ENCODE assay signal across 24 cellular contexts in genomic region chr5:1948111-1948510, GRCh38.
DNase-seq lines count a peak whose midpoint lies in the region; ATAC-seq and TF ChIP-seq lines count a peak whose summit lies in the region.
"Had no signal": no experiment of that assay in that cellular context is flagged by ENCODE, and none has a peak within 500 bp of the region (broad histone marks: within the 10 kb centered on the region; RNA-seq: fewer than 3 reads in every experiment).

No MANE protein-coding gene starts in this region.

- no peak overlapping the region for H4K5ac ChIP-seq in mesendoderm (ENCODE audit: low read length)

- no peak for TF ChIP-seq CTCF in WTC11 (IDR thresholded peaks at IDR 0.05)

- no peak overlapping the region for H4K8ac ChIP-seq in mesendoderm (ENCODE audit: low read depth, low read length)

- H3K79me2 ChIP-seq in mesendoderm (ENCODE audit: control insufficient read depth, insufficient read depth, low read length), result no peaks in the 10 kb centered on the region

- no peak for ATAC-seq in WTC11
- no peak for ATAC-seq in HG02870 (IDR thresholded peaks at IDR 0.05; ENCODE audit: unreplicated experiment)
- ATAC-seq: activated CD8-positive, alpha-beta memory T cell treated with anti-CD3 and anti-CD28 coated beads, Interleukin-2, amount 10 ng/mL, durations not matched to agents 7 days and 5 days; activated T-cell treated with anti-CD3 and anti-CD28 coated beads, Interleukin-2, amount 50 U/mL, for 4 hours; K562; natural killer cell treated with Interleukin-12 subunit alpha and Interleukin-12 subunit beta and Interleukin-15 and Interleukin-18, amount 100 ng/mL, for 72 hours; stimulated activated memory B cell treated with anti-CD40 and anti-IgM and Interleukin-4, amounts not matched to agents 10 μg/mL and 1 μg/mL and 100 μg/mL, for 72 hours had no signal

- no peaks in the 10 kb centered on the region for H3K27me3 ChIP-seq in mesendoderm (ENCODE audit: insufficient read depth, low read length, poor library complexity)
- H3K27me3 ChIP-seq: colonic mucosa had no signal

- no peak overlapping the region for H3K56ac ChIP-seq in mesendoderm (ENCODE audit: low read length)

- H3K36me3 ChIP-seq in mesendoderm (ENCODE audit: control insufficient read depth, insufficient read depth, low read length), result no peaks in the 10 kb centered on the region
- H3K36me3 ChIP-seq: colonic mucosa had no signal

- DNase-seq in NCI-H2171 treated with DMSO at 0.1 percent for 48 hours (lab: John Stamatoyannopoulos, UW) (peak; percentile 31), NCI-H2171 (lab: John Stamatoyannopoulos, UW) (no peak), DMS153 treated with DMSO at 0.1 percent for 48 hours (lab: John Stamatoyannopoulos, UW; ENCODE audit: unreplicated experiment) (peak; percentile 68), WTC11 (ENCODE audit: low spot score) (no peak), mesendoderm (peak; percentile 18), superior temporal gyrus (ENCODE audit: extremely low spot score) (no peak)
- DNase-seq in stimulated activated naive CD4-positive, alpha-beta T cell (lab: John Stamatoyannopoulos, UW), result no peak
- DNase-seq: activated CD8-positive, alpha-beta memory T cell treated with anti-CD3 and anti-CD28 coated beads, Interleukin-2, amount 10 ng/mL, durations not matched to agents 7 days and 5 days; activated naive CD8-positive, alpha-beta T cell treated with anti-CD3 and anti-CD28 coated beads for 36 hours; activated T-cell treated with anti-CD3 and anti-CD28 coated beads, Interleukin-2, amount 50 U/mL, for 4 hours; anterior cingulate cortex; CD4-positive, alpha-beta memory T cell; colonic mucosa; effector CD4-positive, alpha-beta T cell; NCI-H1092; NCI-H2081; NCI-H510A treated with DMSO at 0.1 percent for 48 hours; stimulated activated CD4-positive, alpha-beta T cell treated with anti-CD3 and anti-CD28 coated beads, Interleukin-15, amount 100 ng/mL, for 24 hours had no signal

- H3K23ac ChIP-seq in mesendoderm (ENCODE audit: low read length), result no peak overlapping the region

- H2AK5ac ChIP-seq in mesendoderm (ENCODE audit: low read length), result no peak overlapping the region

- H3K4me1 ChIP-seq in mesendoderm (ENCODE audit: control insufficient read depth, low read depth, low read length), result no peaks in the 10 kb centered on the region
- H3K4me1 ChIP-seq: colonic mucosa, psoas muscle had no signal

- H3K79me1 ChIP-seq in mesendoderm (ENCODE audit: low read length), result no peaks in the 10 kb centered on the region

- H3K27ac ChIP-seq in mesendoderm (ENCODE audit: low read depth, low read length), result no peak overlapping the region
- H3K27ac ChIP-seq: colonic mucosa, psoas muscle had no signal

- H3K4ac ChIP-seq in mesendoderm (ENCODE audit: low read depth, low read length), result no peak overlapping the region

- no peaks in the 10 kb centered on the region for H3K9me3 Mint-ChIP-seq in WTC11
- H3K9me3 Mint-ChIP-seq: activated naive CD8-positive, alpha-beta T cell treated with anti-CD3 and anti-CD28 coated beads for 36 hours; activated T-cell treated with anti-CD3 and anti-CD28 coated beads, Interleukin-2, amount 50 U/mL, for 4 hours; natural killer cell treated with Interleukin-12 subunit alpha and Interleukin-12 subunit beta and Interleukin-15 and Interleukin-18, amount 100 ng/mL, for 72 hours had no signal

- no peak overlapping the region for H2BK15ac ChIP-seq in mesendoderm (replicated peaks; ENCODE audit: low read depth)

- CTCF ChIA-PET in WTC11 (lab: Charles Lee), result no interaction called here

- no peak overlapping the region for H2BK5ac ChIP-seq in mesendoderm (ENCODE audit: low read length)

- H3K4me2 ChIP-seq in mesendoderm (ENCODE audit: low read length), result no peak overlapping the region

- no peak overlapping the region for H3K9ac ChIP-seq in mesendoderm (ENCODE audit: low read length)

- peaks cover 2% of the 10 kb centered on the region; the same call in 1 of the 2 replicates for H3K36me3 Mint-ChIP-seq in WTC11
- H3K36me3 Mint-ChIP-seq: activated CD8-positive, alpha-beta memory T cell treated with anti-CD3 and anti-CD28 coated beads, Interleukin-2, amount 10 ng/mL, durations not matched to agents 7 days and 5 days; activated naive CD8-positive, alpha-beta T cell treated with anti-CD3 and anti-CD28 coated beads for 36 hours; CD4-positive, alpha-beta memory T cell; natural killer cell treated with Interleukin-12 subunit alpha and Interleukin-12 subunit beta and Interleukin-15 and Interleukin-18, amount 100 ng/mL, for 72 hours; stimulated activated memory B cell treated with anti-CD40 and anti-IgM and Interleukin-4, amounts not matched to agents 10 μg/mL and 1 μg/mL and 100 μg/mL, for 72 hours had no signal

- WGBS in mesendoderm (ENCODE audit: extremely low coverage, insufficient coverage, low lambda C conversion rate), result no CpG with 5 or more reads among the region's 10 CpGs

- H3K18ac ChIP-seq in mesendoderm (ENCODE audit: low read length), result no peak overlapping the region

- no peak overlapping the region for H3K4me3 Mint-ChIP-seq in WTC11
- H3K4me3 Mint-ChIP-seq: activated CD8-positive, alpha-beta memory T cell treated with anti-CD3 and anti-CD28 coated beads, Interleukin-2, amount 10 ng/mL, durations not matched to agents 7 days and 5 days; activated naive CD8-positive, alpha-beta T cell treated with anti-CD3 and anti-CD28 coated beads for 36 hours; activated T-cell treated with anti-CD3 and anti-CD28 coated beads, Interleukin-2, amount 50 U/mL, for 4 hours; CD4-positive, alpha-beta memory T cell; natural killer cell treated with Interleukin-12 subunit alpha and Interleukin-12 subunit beta and Interleukin-15 and Interleukin-18, amount 100 ng/mL, for 72 hours; stimulated activated memory B cell treated with anti-CD40 and anti-IgM and Interleukin-4, amounts not matched to agents 10 μg/mL and 1 μg/mL and 100 μg/mL, for 72 hours had no signal

- POLR2A ChIA-PET in WTC11 (lab: Charles Lee), result no interaction called here

- no peaks in the 10 kb centered on the region for H3K27me3 Mint-ChIP-seq in WTC11 (ENCODE audit: low read depth)

- H3K4me1 Mint-ChIP-seq in WTC11, result peaks cover 38% of the 10 kb centered on the region
- H3K4me1 Mint-ChIP-seq: activated CD8-positive, alpha-beta memory T cell treated with anti-CD3 and anti-CD28 coated beads, Interleukin-2, amount 10 ng/mL, durations not matched to agents 7 days and 5 days; activated naive CD8-positive, alpha-beta T cell treated with anti-CD3 and anti-CD28 coated beads for 36 hours; CD4-positive, alpha-beta memory T cell; stimulated activated memory B cell treated with anti-CD40 and anti-IgM and Interleukin-4, amounts not matched to agents 10 μg/mL and 1 μg/mL and 100 μg/mL, for 72 hours had no signal

- no peak overlapping the region for H2BK120ac ChIP-seq in mesendoderm (ENCODE audit: low read depth, low read length)

- peak overlapping the region; percentile 7; the same call in 1 of the 2 replicates for H3K27ac Mint-ChIP-seq in WTC11
- H3K27ac Mint-ChIP-seq: activated CD8-positive, alpha-beta memory T cell treated with anti-CD3 and anti-CD28 coated beads, Interleukin-2, amount 10 ng/mL, durations not matched to agents 7 days and 5 days; activated naive CD8-positive, alpha-beta T cell treated with anti-CD3 and anti-CD28 coated beads for 36 hours; CD4-positive, alpha-beta memory T cell; natural killer cell treated with Interleukin-12 subunit alpha and Interleukin-12 subunit beta and Interleukin-15 and Interleukin-18, amount 100 ng/mL, for 72 hours; stimulated activated memory B cell treated with anti-CD40 and anti-IgM and Interleukin-4, amounts not matched to agents 10 μg/mL and 1 μg/mL and 100 μg/mL, for 72 hours had no signal

- no peak overlapping the region for H3K4me3 ChIP-seq in mesendoderm (ENCODE audit: low read length)
- H3K4me3 ChIP-seq: colonic mucosa, K562, lung, psoas muscle had no signal

TF ChIP-seq in WTC11, 78 proteins besides CTCF, POLR2A, EP300 and RAD21:
- TF ChIP-seq SMAD3 (CRISPR knock-in tag; IDR thresholded peaks at IDR 0.05; ENCODE audit: borderline replicate concordance), result no peak
- TF ChIP-seq NR2C2 (CRISPR knock-in tag; IDR thresholded peaks at IDR 0.05), result no peak
- no peak for TF ChIP-seq ZNF671 (CRISPR knock-in tag; IDR thresholded peaks at IDR 0.05)
- TF ChIP-seq CREM (CRISPR knock-in tag; IDR thresholded peaks at IDR 0.05), result no peak
- TF ChIP-seq CBFB (CRISPR knock-in tag; IDR thresholded peaks at IDR 0.05; ENCODE audit: low read depth), result no peak
- no peak for TF ChIP-seq RELA (CRISPR knock-in tag; IDR thresholded peaks at IDR 0.05; ENCODE audit: borderline replicate concordance)
- no peak for TF ChIP-seq ZNF317 (CRISPR knock-in tag; IDR thresholded peaks at IDR 0.05; ENCODE audit: borderline replicate concordance, low read depth)
- no peak for TF ChIP-seq ZNF425 (CRISPR knock-in tag; conservative IDR thresholded peaks at IDR 0.05)
- no peak for TF ChIP-seq JAZF1 (CRISPR knock-in tag; IDR thresholded peaks at IDR 0.05)

Comparison
In these comparisons a context has a peak if more than half of its experiments do, and no peak if none do; other contexts are left out.
1. DNase-seq: peak in NCI-H2171 treated with DMSO at 0.1 percent for 48 hours (single experiment), DMS153 treated with DMSO at 0.1 percent for 48 hours (single experiment) and mesendoderm (single experiment); none in NCI-H2171 (single experiment), WTC11 (single experiment), superior temporal gyrus (single experiment) and stimulated activated naive CD4-positive, alpha-beta T cell (0 of 6).